8 cellular contexts compared by ENCODE assay signal in the genomic region with DNA sequence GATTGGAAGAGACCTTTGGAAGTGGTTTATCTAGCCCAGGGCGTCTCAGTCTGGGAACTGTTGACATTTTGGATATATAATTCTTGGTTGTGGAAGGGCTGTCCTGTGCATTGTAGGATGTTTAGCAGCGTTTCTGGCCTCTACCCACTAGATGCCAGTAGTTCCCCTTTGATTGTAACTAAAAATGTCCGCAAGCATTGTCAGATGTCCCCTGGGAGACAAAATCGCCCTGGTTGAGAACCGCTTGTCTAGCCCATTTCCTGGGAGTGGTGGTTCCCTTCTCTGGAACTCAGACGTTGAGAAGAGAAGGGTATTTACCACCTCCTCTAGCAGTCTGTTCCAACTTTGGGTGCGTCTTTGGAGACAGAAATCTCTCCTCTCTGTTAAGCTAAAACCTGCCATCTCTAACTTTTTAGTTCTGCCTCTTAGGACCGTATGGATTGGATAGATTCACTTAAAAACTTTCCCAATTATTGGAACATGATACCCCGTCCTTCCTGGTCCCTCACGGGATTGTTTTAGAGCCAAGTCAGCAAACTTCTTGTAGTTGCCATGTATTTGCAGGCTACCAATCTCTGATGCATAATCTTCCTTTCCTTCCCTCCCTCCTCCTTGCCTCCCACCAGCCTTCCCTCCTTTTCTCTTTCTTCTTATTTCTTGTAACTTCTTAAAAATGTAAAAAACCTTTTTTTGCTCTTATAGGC. TPM values are rescaled to one million over a fixed set of nuclear protein-coding genes. Genes with fewer than 3 reads are reported as not detected.
A peak's percentile ranks its signal among the peaks of the same experiment; 100 is the strongest.
DNase-seq lines count a peak whose midpoint lies in the region; ATAC-seq and TF ChIP-seq lines count a peak whose summit lies in the region.

No MANE protein-coding gene starts in this region.

- 81% methylated on average over 10 of the region's 10 CpGs for WGBS in mesenchymal stem cell

- H3K4me3 ChIP-seq in right atrium auricular region, result no peak overlapping the region
- H3K4me3 ChIP-seq in mesenchymal stem cell (ENCODE audit: insufficient read depth in 1 of 2, low read depth in 1 of 2, low read length in 2 of 2), result peak overlapping the region in 1 of 2 experiments; percentile 6

- H3K27me3 Mint-ChIP-seq in activated T-helper 1 cell treated with anti-CD3 and anti-CD28 coated beads, Interleukin-12 subunit alpha, Interleukin-12 subunit beta, Interleukin-2, Interleukin-4 antibody, amounts not matched to agents 30 ng/mL and 10 ng/mL and 1 ng/mL, durations not matched to agents 14 hours and 24 hours and 36 hours (ENCODE audit: insufficient read depth), result no peaks in the 10 kb centered on the region

- no peak overlapping the region for H3K18ac ChIP-seq in mesenchymal stem cell (ENCODE audit: low read depth in 1 of 2, low read length in 2 of 2)

- H2BK120ac ChIP-seq in mesenchymal stem cell (ENCODE audit: low read depth, low read length), result no peak overlapping the region

- H3K4me3 Mint-ChIP-seq in activated T-helper 1 cell treated with anti-CD3 and anti-CD28 coated beads, Interleukin-12 subunit alpha, Interleukin-12 subunit beta, Interleukin-2, Interleukin-4 antibody, amounts not matched to agents 30 ng/mL and 10 ng/mL and 1 ng/mL, durations not matched to agents 14 hours and 24 hours and 36 hours, result no peak overlapping the region

- no peak overlapping the region for H2BK15ac ChIP-seq in mesenchymal stem cell (ENCODE audit: low read depth, poor library complexity, severe bottlenecking)

- H3K14ac ChIP-seq in mesenchymal stem cell (ENCODE audit: low read length in 2 of 2), result no peak overlapping the region

- H3K79me1 ChIP-seq in mesenchymal stem cell (replicated peaks; ENCODE audit: low read length, poor library complexity, severe bottlenecking), result no peaks in the 10 kb centered on the region

- no peak overlapping the region for H3K4me2 ChIP-seq in mesenchymal stem cell (ENCODE audit: low read length, poor library complexity, severe bottlenecking)

- peaks cover 35% of the 10 kb centered on the region for H3K36me3 Mint-ChIP-seq in activated T-helper 1 cell treated with anti-CD3 and anti-CD28 coated beads, Interleukin-12 subunit alpha, Interleukin-12 subunit beta, Interleukin-2, Interleukin-4 antibody, amounts not matched to agents 30 ng/mL and 10 ng/mL and 1 ng/mL, durations not matched to agents 14 hours and 24 hours and 36 hours (ENCODE audit: low read depth)

- no peak overlapping the region for H4K91ac ChIP-seq in mesenchymal stem cell (ENCODE audit: low read length)

- H2BK12ac ChIP-seq in mesenchymal stem cell (ENCODE audit: low read length in 2 of 2), result no peak overlapping the region

- ATAC-seq in Right ventricle myocardium superior (ENCODE audit: poor library complexity), result peak; percentile 81
- ATAC-seq in HG03060 (IDR thresholded peaks at IDR 0.05; ENCODE audit: low read depth, unreplicated experiment), result peak; percentile 47

- H3K27ac ChIP-seq in right atrium auricular region (peak overlapping the region in 1 of 2 donors; percentile 4), mesenchymal stem cell (ENCODE audit: low read length, poor library complexity, severe bottlenecking) (peak overlapping the region; percentile 30)

- no peak overlapping the region for H2BK5ac ChIP-seq in mesenchymal stem cell (ENCODE audit: low read depth, low read length, poor library complexity, severe bottlenecking)

- no peaks in the 10 kb centered on the region for H3K9me3 ChIP-seq in right atrium auricular region
- H3K9me3 ChIP-seq in mesenchymal stem cell (ENCODE audit: control insufficient read depth, low read length), result no peaks in the 10 kb centered on the region

- H3K27me3 ChIP-seq in right atrium auricular region (no peaks in the 10 kb centered on the region), mesenchymal stem cell (ENCODE audit: control insufficient read depth in 1 of 2, insufficient read depth in 1 of 2, low read length in 2 of 2) (no peaks in the 10 kb centered on the region)

- H3K9me3 Mint-ChIP-seq in activated T-helper 1 cell treated with anti-CD3 and anti-CD28 coated beads, Interleukin-12 subunit alpha, Interleukin-12 subunit beta, Interleukin-2, Interleukin-4 antibody, amounts not matched to agents 30 ng/mL and 10 ng/mL and 1 ng/mL, durations not matched to agents 14 hours and 24 hours and 36 hours, result no peaks in the 10 kb centered on the region

- intact Hi-C loops in Right ventricle myocardium superior (cut with DNase I), result no loop called here
- intact Hi-C loops in activated T-helper 1 cell treated with anti-CD3 and anti-CD28 coated beads, Interleukin-12 subunit alpha, Interleukin-12 subunit beta, Interleukin-2, Interleukin-4 antibody, amounts not matched to agents 30 ng/mL and 10 ng/mL and 1 ng/mL, durations not matched to agents 14 hours and 24 hours and 36 hours (cut with micrococcal nuclease), result no loop called here

- H3K4me1 ChIP-seq in right atrium auricular region, result peaks cover 0 to 37% of the 10 kb centered on the region in 2 donors
- H3K4me1 ChIP-seq in mesenchymal stem cell (ENCODE audit: control insufficient read depth, insufficient read depth, low read depth, low read length), result peaks cover 2% of the 10 kb centered on the region

- no peak overlapping the region for H3K4ac ChIP-seq in mesenchymal stem cell (ENCODE audit: low read depth in 1 of 2, low read length in 2 of 2)

- H3K27ac Mint-ChIP-seq in activated T-helper 1 cell treated with anti-CD3 and anti-CD28 coated beads, Interleukin-12 subunit alpha, Interleukin-12 subunit beta, Interleukin-2, Interleukin-4 antibody, amounts not matched to agents 30 ng/mL and 10 ng/mL and 1 ng/mL, durations not matched to agents 14 hours and 24 hours and 36 hours, result peak overlapping the region; percentile 61

- H2AK5ac ChIP-seq in mesenchymal stem cell (ENCODE audit: low read length, severe bottlenecking), result no peak overlapping the region

- H4K8ac ChIP-seq in mesenchymal stem cell (ENCODE audit: low read length), result no peak overlapping the region

- H3K36me3 ChIP-seq in right atrium auricular region (peaks cover 20% of the 10 kb centered on the region), mesenchymal stem cell (ENCODE audit: control insufficient read depth in 1 of 2, insufficient read depth in 2 of 2, low read depth in 1 of 2, low read length in 2 of 2) (peaks cover 10 to 71% of the 10 kb centered on the region in 2 experiments)

- TF ChIP-seq CTCF in right atrium auricular region (IDR thresholded peaks at IDR 0.05), result peak in 1 of 2 donors; percentile 55

- peaks cover 39% of the 10 kb centered on the region for H3K4me1 Mint-ChIP-seq in activated T-helper 1 cell treated with anti-CD3 and anti-CD28 coated beads, Interleukin-12 subunit alpha, Interleukin-12 subunit beta, Interleukin-2, Interleukin-4 antibody, amounts not matched to agents 30 ng/mL and 10 ng/mL and 1 ng/mL, durations not matched to agents 14 hours and 24 hours and 36 hours (ENCODE audit: low read depth)

- DNase-seq in Right ventricle myocardium superior, result no peak
- DNase-seq in right atrium auricular region (ENCODE audit: low spot score), result no peak
- no peak for DNase-seq in activated T-helper 1 cell treated with anti-CD3 and anti-CD28 coated beads, Interleukin-12 subunit alpha, Interleukin-12 subunit beta, Interleukin-2, Interleukin-4 antibody, amounts not matched to agents 30 ng/mL and 10 ng/mL and 1 ng/mL, durations not matched to agents 14 hours and 24 hours and 36 hours (ENCODE audit: low spot score)
- peak; percentile 36 for DNase-seq in mesenchymal stem cell
- no peak for DNase-seq in amniotic stem cell (lab: John Stamatoyannopoulos, UW)
- no peak for DNase-seq in NCI-H226
- no peak for DNase-seq in HPDE6-E6E7 (ENCODE audit: extremely low spot score)

- no peak overlapping the region for H2AFZ ChIP-seq in mesenchymal stem cell (ENCODE audit: low read depth, low read length)

- H3K9ac ChIP-seq in mesenchymal stem cell (ENCODE audit: low read length), result peak overlapping the region; percentile 50

- no peak overlapping the region for H3K23ac ChIP-seq in mesenchymal stem cell (ENCODE audit: low read length in 2 of 2)

RNA-seq across cellular contexts. Expression of a gene that starts 13.9 kb away (rescaled TPM):
- 34.3 TPM for total RNA-seq in Right ventricle myocardium superior
- total RNA-seq in right atrium auricular region, result 10 to 100 TPM; 75.5 to 90.1 TPM
- total RNA-seq in activated T-helper 1 cell treated with anti-CD3 and anti-CD28 coated beads, Interleukin-12 subunit alpha, Interleukin-12 subunit beta, Interleukin-2, Interleukin-4 antibody, amounts not matched to agents 30 ng/mL and 10 ng/mL and 1 ng/mL, durations not matched to agents 14 hours and 24 hours and 36 hours, result 110 and 112 TPM in 2 replicates
- 98.0 TPM for polyA plus RNA-seq in mesenchymal stem cell (2013, experiment 1 of 2)
- polyA plus RNA-seq in mesenchymal stem cell (2013, experiment 2 of 2), result 99.5 TPM
